Comparison of ENCODE assay signal across 18 cellular contexts in the genomic region with DNA sequence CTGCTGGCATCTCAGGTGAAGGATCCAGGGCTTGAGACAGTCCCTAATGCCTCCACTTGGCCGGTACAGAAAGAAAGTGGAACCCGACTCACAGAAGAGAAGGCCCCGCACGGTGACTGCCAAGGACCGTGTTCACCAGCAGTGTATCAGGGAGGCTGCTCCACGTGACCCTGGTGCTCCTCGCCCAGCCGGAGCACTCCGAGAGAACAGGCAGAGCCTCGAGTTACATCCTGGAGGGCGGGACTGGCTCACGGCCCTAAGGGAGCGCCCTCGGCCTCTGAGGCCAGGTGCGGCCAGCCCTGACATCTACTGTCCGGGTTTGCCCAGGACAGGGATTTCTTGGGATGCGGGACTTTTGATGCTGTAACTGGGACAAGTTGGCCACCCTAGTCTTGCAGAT.
A peak's percentile ranks its signal among the peaks of the same experiment; 100 is the strongest.
DNase-seq lines count a peak whose midpoint lies in the region; FAIRE-seq and TF ChIP-seq lines count a peak whose summit lies in the region.
"Had no signal": no experiment of that assay in that cellular context is flagged by ENCODE, and none has a peak within 500 bp of the region (broad histone marks: within the 10 kb centered on the region; RNA-seq: fewer than 3 reads in every experiment).

No MANE protein-coding gene starts in this region.

- no peak overlapping the region for H3K56ac ChIP-seq in mesendoderm (ENCODE audit: low read length)

- H2BK120ac ChIP-seq in mesendoderm (ENCODE audit: low read depth, low read length): no peak overlapping the region

- H4K5ac ChIP-seq in mesendoderm (ENCODE audit: low read length): no peak overlapping the region

- no peak overlapping the region for H2BK15ac ChIP-seq in mesendoderm (replicated peaks; ENCODE audit: low read depth)

- peaks cover 21 to 46% of the 10 kb centered on the region in 2 donors for H3K4me1 ChIP-seq in adrenal gland (replicated peaks in 1 of 2)
- H3K4me1 ChIP-seq in mesendoderm (ENCODE audit: control insufficient read depth, low read depth, low read length): peaks cover 3% of the 10 kb centered on the region

- H3K9ac ChIP-seq in mesendoderm (ENCODE audit: low read length): no peak overlapping the region

- H3K27me3 ChIP-seq in adrenal gland (no peaks in the 10 kb centered on the region), mesendoderm (ENCODE audit: insufficient read depth, low read length, poor library complexity) (no peaks in the 10 kb centered on the region)
- H3K27me3 ChIP-seq: hepatocyte had no signal

- no peaks in the 10 kb centered on the region for H3K79me2 ChIP-seq in mesendoderm (ENCODE audit: control insufficient read depth, insufficient read depth, low read length)

- 49 to 69% (median 62%) methylated on average over 4 to 17 of the region's 17 CpGs for WGBS in adrenal gland, 4 donors
- WGBS in mesendoderm (ENCODE audit: extremely low coverage, insufficient coverage, low lambda C conversion rate): no CpG with 5 or more reads among the region's 17 CpGs

- TF ChIP-seq CTCF in 22Rv1 (IDR thresholded peaks at IDR 0.05) (peak; percentile 16; the same call in 1 of the 2 replicates), LNCaP clone FGC (IDR thresholded peaks at IDR 0.05; ENCODE audit: control insufficient read depth, extremely low read depth, insufficient read depth) (no peak; the same call in 1 of the 2 replicates), adrenal gland (IDR thresholded peaks at IDR 0.05) (no peak)

- DNase-seq in LNCaP clone FGC (ENCODE audit: low read depth): peak; percentile 62
- peak in 6 of 7 donors; percentile 72 to 85 (median 78) for DNase-seq in adrenal gland
- peak; percentile 48 for DNase-seq in mesendoderm
- no peak for DNase-seq in H54 (ENCODE audit: insufficient read length, low spot score)
- DNase-seq in effector CD4-positive, alpha-beta T cell: no peak
- no peak for DNase-seq in erythroblast (lab: John Stamatoyannopoulos, UW)
- DNase-seq in hippocampal formation (lab: John Stamatoyannopoulos, UW): no peak
- DNase-seq: activated CD4-positive, alpha-beta T cell treated with anti-CD3 and anti-CD28 coated beads for 4 hours; activated T-cell treated with anti-CD3 and anti-CD28 coated beads, Interleukin-2, amount 50 U/mL, for 72 hours; mammary epithelial cell; NCI-H1105; SHP77; stimulated activated naive CD4-positive, alpha-beta T cell treated with Interleukin-2 at 50 U/mL for 16 hours had no signal

- no peak for FAIRE-seq in H54 (lab: Jason Lieb, UNC)

- intact Hi-C loops in adrenal gland (cut with DNase I): no loop called here

- peaks cover 2% of the 10 kb centered on the region for H3K79me1 ChIP-seq in mesendoderm (ENCODE audit: low read length)

- H3K27ac ChIP-seq in 22Rv1 (0 out of 2 replicates have a peak overlapping the region, but pooled peaks have one; percentile 17), adrenal gland (peak overlapping the region in 2 of 5 donors; percentile 56 to 99), mesendoderm (ENCODE audit: low read depth, low read length) (no peak overlapping the region)
- H3K27ac ChIP-seq: coronary artery, hepatocyte, skin epidermis had no signal

- TF ChIP-seq POLR2A in adrenal gland (IDR thresholded peaks at IDR 0.05): no peak
- TF ChIP-seq POLR2A in H54 (IDR thresholded peaks at IDR 0.05; ENCODE audit: low read depth, low read length): no peak
- TF ChIP-seq POLR2A in erythroblast (IDR thresholded peaks at IDR 0.05; ENCODE audit: low read length): no peak

- no peaks in the 10 kb centered on the region for H3K9me3 ChIP-seq in adrenal gland (replicated peaks in 1 of 3)
- H3K9me3 ChIP-seq: HAP-1 had no signal

- no peak overlapping the region for H4K8ac ChIP-seq in mesendoderm (ENCODE audit: low read depth, low read length)

- H3K4me2 ChIP-seq in mesendoderm (ENCODE audit: low read length): no peak overlapping the region
- H3K4me2 ChIP-seq: hepatocyte had no signal

- no peak overlapping the region for H3K23ac ChIP-seq in mesendoderm (ENCODE audit: low read length)

- H3K4me3 ChIP-seq in LNCaP clone FGC (ENCODE audit: low read depth, low read length): no peak overlapping the region
- no peak overlapping the region for H3K4me3 ChIP-seq in adrenal gland
- H3K4me3 ChIP-seq in mesendoderm (ENCODE audit: low read length): no peak overlapping the region
- H3K4me3 ChIP-seq: coronary artery, HAP-1, hepatocyte, skin epidermis had no signal

- H3K18ac ChIP-seq in mesendoderm (ENCODE audit: low read length): no peak overlapping the region

- H2AK5ac ChIP-seq in mesendoderm (ENCODE audit: low read length): no peak overlapping the region

- H3K36me3 ChIP-seq in adrenal gland (replicated peaks in 1 of 2) (no peaks in the 10 kb centered on the region), mesendoderm (ENCODE audit: control insufficient read depth, insufficient read depth, low read length) (no peaks in the 10 kb centered on the region)
- H3K36me3 ChIP-seq: HAP-1 had no signal

- H3K4ac ChIP-seq in mesendoderm (ENCODE audit: low read depth, low read length): no peak overlapping the region

- no peak overlapping the region for H2BK5ac ChIP-seq in mesendoderm (ENCODE audit: low read length)

Comparison
In these comparisons a context has a peak if more than half of its experiments do, and no peak if none do; other contexts are left out.
1. DNase-seq: peak in LNCaP clone FGC (single experiment), adrenal gland (6 of 7) and mesendoderm (single experiment); none in H54 (single experiment), effector CD4-positive, alpha-beta T cell (single experiment), erythroblast (0 of 2) and hippocampal formation (0 of 2).